ENCODE assay signal across 17 cellular contexts in the genomic region with DNA sequence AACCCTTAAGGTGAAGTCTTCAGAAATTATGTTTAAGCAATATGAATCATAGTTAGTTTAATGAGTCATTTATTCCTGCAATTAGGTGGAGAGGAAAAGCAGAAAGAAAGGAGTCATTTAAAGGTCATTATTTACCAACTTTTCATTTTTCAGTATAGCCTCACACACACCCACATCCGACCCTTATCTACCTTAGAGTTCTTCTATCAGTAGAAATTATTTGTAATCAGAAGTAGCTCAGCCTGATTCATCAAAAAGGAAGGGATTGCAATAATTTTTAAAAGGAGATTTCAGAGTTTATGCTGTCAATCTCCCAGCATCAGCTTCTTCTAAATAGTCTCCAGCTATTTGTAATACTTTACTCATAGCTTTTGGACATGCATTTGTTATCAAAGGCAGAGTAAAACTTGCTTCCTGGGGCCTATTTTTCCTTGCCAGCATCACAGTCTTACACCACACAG. TPM values are rescaled to one million over a fixed set of nuclear protein-coding genes. Genes with fewer than 3 reads are reported as not detected.
DNase-seq lines count a peak whose midpoint lies in the region; ATAC-seq and TF ChIP-seq lines count a peak whose summit lies in the region.
"Had no signal": no experiment of that assay in that cellular context is flagged by ENCODE, and none has a peak within 500 bp of the region (broad histone marks: within the 10 kb centered on the region; RNA-seq: fewer than 3 reads in every experiment).

No MANE protein-coding gene starts in this region.

- H3K9me3 ChIP-seq in stomach = no peaks in the 10 kb centered on the region
- H3K9me3 ChIP-seq: esophagus squamous epithelium, prostate gland had no signal

- intact Hi-C loops in stomach (cut with DNase I; ENCODE audit: low total_unique reads) = no loop called here

- ATAC-seq in SK-N-SH treated with all-trans-retinoic acid at 6 μM for 48 hours (peak; percentile 59), GM21447 (IDR thresholded peaks at IDR 0.05; ENCODE audit: unreplicated experiment) (no peak)
- ATAC-seq: activated T-cell treated with anti-CD3 and anti-CD28 coated beads, Interleukin-2, amount 50 U/mL, for 4 hours; naive thymus-derived CD4-positive, alpha-beta T cell had no signal

- H3K27ac Mint-ChIP-seq in endothelial cell (ENCODE audit: unreplicated experiment) = no peak overlapping the region
- H3K27ac Mint-ChIP-seq: activated CD4-positive, alpha-beta T cell treated with anti-CD3 and anti-CD28 coated beads, Interleukin-2, amount 10 ng/mL, durations not matched to agents 24 days and 14 days; naive thymus-derived CD4-positive, alpha-beta T cell had no signal

- no peaks in the 10 kb centered on the region for H3K9me3 Mint-ChIP-seq in endothelial cell (ENCODE audit: unreplicated experiment)
- H3K9me3 Mint-ChIP-seq: activated CD4-positive, alpha-beta T cell treated with anti-CD3 and anti-CD28 coated beads, Interleukin-2, amount 10 ng/mL, durations not matched to agents 24 days and 14 days; activated T-cell treated with anti-CD3 and anti-CD28 coated beads, Interleukin-2, amount 50 U/mL, for 4 hours had no signal

- H3K36me3 Mint-ChIP-seq in endothelial cell (ENCODE audit: low read depth, unreplicated experiment) = no peaks in the 10 kb centered on the region
- H3K36me3 Mint-ChIP-seq: naive thymus-derived CD4-positive, alpha-beta T cell had no signal

- H3K27ac ChIP-seq in stomach = peak overlapping the region in 4 of 5 donors; percentile 56 to 87 (median 70)
- H3K27ac ChIP-seq: C4-2B, esophagus squamous epithelium, prostate gland had no signal

- TF ChIP-seq POLR2A in stomach (IDR thresholded peaks at IDR 0.05) = no peak

- no peaks in the 10 kb centered on the region for H3K27me3 ChIP-seq in stomach
- H3K27me3 ChIP-seq: esophagus squamous epithelium had no signal

- WGBS in stomach, 5 donors = 20 to 52% (median 24%) methylated on average over 1 of the region's 1 CpG

- no peak for TF ChIP-seq EP300 in stomach (IDR thresholded peaks at IDR 0.05)

- no peaks in the 10 kb centered on the region for H3K4me1 Mint-ChIP-seq in endothelial cell (ENCODE audit: unreplicated experiment)
- H3K4me1 Mint-ChIP-seq: activated CD4-positive, alpha-beta T cell treated with anti-CD3 and anti-CD28 coated beads, Interleukin-2, amount 10 ng/mL, durations not matched to agents 24 days and 14 days; naive thymus-derived CD4-positive, alpha-beta T cell had no signal

- no peak for TF ChIP-seq CTCF in fibroblast of the aortic adventitia (IDR thresholded peaks at IDR 0.05; ENCODE audit: insufficient read depth, low read length)
- no peak for TF ChIP-seq CTCF in stomach (IDR thresholded peaks at IDR 0.05)
- no peak for TF ChIP-seq CTCF in endothelial cell (IDR thresholded peaks at IDR 0.05; ENCODE audit: unreplicated experiment)
- TF ChIP-seq CTCF in GM13977 (IDR thresholded peaks at IDR 0.05; ENCODE audit: extremely low read depth, insufficient read depth, missing control alignments) = no peak

- no peak overlapping the region for H3K4me3 Mint-ChIP-seq in endothelial cell (ENCODE audit: unreplicated experiment)
- H3K4me3 Mint-ChIP-seq: activated CD4-positive, alpha-beta T cell treated with anti-CD3 and anti-CD28 coated beads, Interleukin-2, amount 10 ng/mL, durations not matched to agents 24 days and 14 days; activated T-cell treated with anti-CD3 and anti-CD28 coated beads, Interleukin-2, amount 50 U/mL, for 4 hours; naive thymus-derived CD4-positive, alpha-beta T cell had no signal

- H3K4me1 ChIP-seq in stomach = peaks cover 0 to 4% (median 0%) of the 10 kb centered on the region in 4 donors
- H3K4me1 ChIP-seq: prostate gland had no signal

- in situ Hi-C loops in GM13977 (cut with MboI; ENCODE audit: low pct_unique_long_range_greater_than_20kb, low sequenced_read_pairs, unreplicated experiment) = no loop called here

- H3K4me3 ChIP-seq in fibroblast of the aortic adventitia (ENCODE audit: low read depth, low read length) (no peak overlapping the region), stomach (no peak overlapping the region)
- H3K4me3 ChIP-seq: esophagus squamous epithelium, prostate gland had no signal

- no peaks in the 10 kb centered on the region for H3K27me3 Mint-ChIP-seq in endothelial cell (ENCODE audit: unreplicated experiment)
- H3K27me3 Mint-ChIP-seq: activated CD4-positive, alpha-beta T cell treated with anti-CD3 and anti-CD28 coated beads, Interleukin-2, amount 10 ng/mL, durations not matched to agents 24 days and 14 days had no signal

- peaks cover 0 to 7% (median 0%) of the 10 kb centered on the region in 4 donors for H3K36me3 ChIP-seq in stomach
- H3K36me3 ChIP-seq: esophagus squamous epithelium, prostate gland had no signal

- DNase-seq in HT-29 (ENCODE audit: low spot score) (peak; percentile 69), fibroblast of the aortic adventitia (ENCODE audit: low read depth) (peak; percentile 72), stomach (no peak), endothelial cell (ENCODE audit: low spot score) (no peak), GM13977 (ENCODE audit: low spot score) (no peak)
- DNase-seq: activated CD4-positive, alpha-beta T cell treated with anti-CD3 and anti-CD28 coated beads, Interleukin-2, amount 10 ng/mL, durations not matched to agents 24 days and 14 days; activated T-cell treated with anti-CD3 and anti-CD28 coated beads, Interleukin-2, amount 50 U/mL, for 4 hours; esophagus squamous epithelium; naive thymus-derived CD4-positive, alpha-beta T cell; NCI-H2029; NCI-H526 treated with DMSO at 0.1 percent for 48 hours; T-helper 9 cell had no signal

TF ChIP-seq in SK-N-SH treated with all-trans-retinoic acid at 6 μM for 48 hours, 23 proteins besides CTCF, POLR2A, EP300 and RAD21:
- TF ChIP-seq CSDC2 (CRISPR knock-in tag; IDR thresholded peaks at IDR 0.05) (no peak), ZNF8 (CRISPR knock-in tag; IDR thresholded peaks at IDR 0.05) (no peak), ZFP30 (CRISPR knock-in tag; IDR thresholded peaks at IDR 0.05) (no peak), ZC3H10 (CRISPR knock-in tag; IDR thresholded peaks at IDR 0.05) (0 out of 2 replicates have a peak, but pooled peaks have one; percentile 20)

RNA-seq across cellular contexts. Expression of a gene that starts 6.0 kb away (rescaled TPM):
- total RNA-seq in HT-29 (2014; rRNA removed; shearing (Covaris generic)) = 50.8 and 66.4 TPM in 2 replicates
- total RNA-seq in fibroblast of the aortic adventitia (ENCODE audit: low replicate concordance) (7.0 and 83.5 TPM in 2 replicates), stomach (100 to 1,000 TPM in 3 of 5 donors, 10 to 100 TPM in 1, not detected in 1; 49.6 to 721 (median 223) TPM), endothelial cell (ENCODE audit: unreplicated experiment) (not detected)
- 100 to 1,000 TPM in 2 of 3 donors, 10 to 100 TPM in 1; 58.2 to 669 (median 368) TPM for polyA plus RNA-seq in stomach
- total RNA-seq: activated CD4-positive, alpha-beta T cell treated with anti-CD3 and anti-CD28 coated beads, Interleukin-2, amount 10 ng/mL, durations not matched to agents 24 days and 14 days; activated T-cell treated with anti-CD3 and anti-CD28 coated beads, Interleukin-2, amount 50 U/mL, for 4 hours; lower leg skin; naive thymus-derived CD4-positive, alpha-beta T cell; prostate gland had no signal
- polyA plus RNA-seq: naive thymus-derived CD4-positive, alpha-beta T cell had no signal

Comparison
In these comparisons a context has a peak if more than half of its experiments do, and no peak if none do; other contexts are left out.
1. DNase-seq: peak in HT-29 (single experiment) and fibroblast of the aortic adventitia (single experiment); none in stomach (single experiment), endothelial cell (single experiment) and GM13977 (single experiment).